In the genomic region with DNA sequence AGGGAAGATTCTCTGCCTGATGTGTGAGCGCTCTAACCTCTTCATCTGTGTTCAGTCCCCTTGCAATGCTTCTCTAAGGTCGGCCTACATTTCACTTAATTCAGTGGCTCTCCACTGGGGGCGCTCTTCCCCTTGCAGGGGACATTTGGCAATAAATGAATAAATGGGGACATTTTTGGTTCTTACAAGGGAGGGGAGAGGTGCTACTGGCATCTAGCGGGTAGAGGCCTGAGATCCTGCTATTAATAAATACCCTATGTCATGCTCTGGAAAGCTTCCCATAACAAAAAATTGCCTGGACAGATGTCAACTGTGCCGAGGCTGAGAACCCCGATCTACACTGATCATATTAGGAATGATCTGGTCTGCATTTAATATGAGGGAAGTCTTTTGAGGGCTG, we compare ENCODE assay signal across 8 cellular contexts. TPM values are rescaled to one million over a fixed set of nuclear protein-coding genes. Genes with fewer than 3 reads are reported as not detected.
DNase-seq lines count a peak whose midpoint lies in the region; ATAC-seq and TF ChIP-seq lines count a peak whose summit lies in the region.

No MANE protein-coding gene starts in this region.

- H3K36me3 ChIP-seq in PC-3 (ENCODE audit: low read depth, low read length): no peaks in the 10 kb centered on the region
- no peaks in the 10 kb centered on the region for H3K36me3 ChIP-seq in gastroesophageal sphincter

- peak; percentile 93 for TF ChIP-seq CTCF in HFF-Myc (IDR thresholded peaks at IDR 0.05; ENCODE audit: low read depth, low read length, missing control alignments)
- peak; percentile 99 for TF ChIP-seq CTCF in PC-3 (conservative IDR thresholded peaks at IDR 0.05; ENCODE audit: low read depth, low read length)
- peak; percentile 75 to 83 (median 80) for TF ChIP-seq CTCF in gastroesophageal sphincter (IDR thresholded peaks at IDR 0.05)
- TF ChIP-seq CTCF in progenitor cell of endocrine pancreas (IDR thresholded peaks at IDR 0.05; ENCODE audit: unreplicated experiment): peak; percentile 92

- peaks cover 31% of the 10 kb centered on the region for H3K27me3 Mint-ChIP-seq in activated T-cell treated with anti-CD3 and anti-CD28 coated beads, Interleukin-2, amount 50 U/mL, for 72 hours (ENCODE audit: low read depth)
- peaks cover 30% of the 10 kb centered on the region for H3K27me3 Mint-ChIP-seq in progenitor cell of endocrine pancreas

- no peaks in the 10 kb centered on the region for H3K79me2 ChIP-seq in PC-3 (ENCODE audit: low read length)

- no peaks in the 10 kb centered on the region for H3K9me2 ChIP-seq in PC-3 (replicated peaks; ENCODE audit: low read length)

- TF ChIP-seq POLR2A in gastroesophageal sphincter (IDR thresholded peaks at IDR 0.05): no peak

- 0 out of 2 replicates have a peak overlapping the region, but pooled peaks have one; percentile 46 for H2AFZ ChIP-seq in PC-3 (ENCODE audit: low read length)

- DNase-seq in CD1c-positive myeloid dendritic cell (ENCODE audit: extremely low spot score): peak; percentile 80
- DNase-seq in HFF-Myc (ENCODE audit: extremely low read depth, low read depth): no peak
- DNase-seq in PC-3: peak; percentile 88
- peak; percentile 49 to 64 for DNase-seq in activated T-cell treated with anti-CD3 and anti-CD28 coated beads, Interleukin-2, amount 50 U/mL, for 72 hours
- peak; percentile 44 for DNase-seq in progenitor cell of endocrine pancreas (ENCODE audit: low spot score, unreplicated experiment)

- H3K9me3 Mint-ChIP-seq in activated T-cell treated with anti-CD3 and anti-CD28 coated beads, Interleukin-2, amount 50 U/mL, for 72 hours: no peaks in the 10 kb centered on the region
- no peaks in the 10 kb centered on the region for H3K9me3 Mint-ChIP-seq in progenitor cell of endocrine pancreas (ENCODE audit: low read depth)

- H3K9me3 ChIP-seq in PC-3 (ENCODE audit: low read length) (no peaks in the 10 kb centered on the region), gastroesophageal sphincter (no peaks in the 10 kb centered on the region)

- ATAC-seq in PC-3 (peak; percentile 83), gastroesophageal sphincter (peak; percentile 48), HG03521 (IDR thresholded peaks at IDR 0.05; ENCODE audit: unreplicated experiment) (no peak), GM18519 (IDR thresholded peaks at IDR 0.05; ENCODE audit: low FRiP score, unreplicated experiment) (no peak)
- no peak for ATAC-seq in activated T-cell treated with anti-CD3 and anti-CD28 coated beads, Interleukin-2, amount 50 U/mL, for 72 hours (replicated peaks in 1 of 2)

- H3K27ac Mint-ChIP-seq in activated T-cell treated with anti-CD3 and anti-CD28 coated beads, Interleukin-2, amount 50 U/mL, for 72 hours: no peak overlapping the region
- no peak overlapping the region for H3K27ac Mint-ChIP-seq in progenitor cell of endocrine pancreas

- H3K36me3 Mint-ChIP-seq in activated T-cell treated with anti-CD3 and anti-CD28 coated beads, Interleukin-2, amount 50 U/mL, for 72 hours (ENCODE audit: insufficient read depth in 2 of 2): no peaks in the 10 kb centered on the region
- no peaks in the 10 kb centered on the region for H3K36me3 Mint-ChIP-seq in progenitor cell of endocrine pancreas (ENCODE audit: insufficient read depth)

- H3K27me3 ChIP-seq in PC-3 (ENCODE audit: low read length) (peaks cover 12% of the 10 kb centered on the region; the same call in 1 of the 2 replicates), gastroesophageal sphincter (no peaks in the 10 kb centered on the region)

- no peaks in the 10 kb centered on the region for H4K20me1 ChIP-seq in PC-3 (ENCODE audit: low read length)

- H3F3A ChIP-seq in PC-3 (ENCODE audit: low read length, unreplicated experiment): no peaks in the 10 kb centered on the region

- CTCF ChIA-PET in PC-3 (lab: Charles Lee): interaction anchor here (0.6 kb wide), 1 partner anchor 580 kb away, joined by 3 read pairs; no protein-coding TSS in a partner anchor

- no TSS peak for BruUV-seq in PC-3 (replicated peaks; lab: Mats Ljungman, UMichigan)

- no peak for TF ChIP-seq EP300 in gastroesophageal sphincter (IDR thresholded peaks at IDR 0.05)

- POLR2A ChIA-PET in PC-3 (lab: Charles Lee; ENCODE audit: unreplicated experiment): no interaction called here

- no peak overlapping the region for H3K4me3 ChIP-seq in HFF-Myc (replicated peaks; ENCODE audit: low read depth, low read length)
- no peak overlapping the region for H3K4me3 ChIP-seq in PC-3 (ENCODE audit: low read length)
- no peak overlapping the region for H3K4me3 ChIP-seq in gastroesophageal sphincter

- H3K9ac ChIP-seq in PC-3 (ENCODE audit: low read length): no peak overlapping the region

- H3K27ac ChIP-seq in PC-3 (ENCODE audit: low read length): no peak overlapping the region
- H3K27ac ChIP-seq in gastroesophageal sphincter: no peak overlapping the region

- no peak overlapping the region for H3K4me3 Mint-ChIP-seq in activated T-cell treated with anti-CD3 and anti-CD28 coated beads, Interleukin-2, amount 50 U/mL, for 72 hours
- H3K4me3 Mint-ChIP-seq in progenitor cell of endocrine pancreas (ENCODE audit: low read depth): no peak overlapping the region

- WGBS in gastroesophageal sphincter (ENCODE audit: low coverage in 1 of 2), 2 donors: 13 to 33% methylated on average over 4 to 5 of the region's 6 CpGs

- intact Hi-C loops in PC-3 (cut with micrococcal nuclease): loop anchor here (10.0 kb wide), 1 partner anchor 917 kb away; no protein-coding TSS in a partner anchor

- peaks cover 6% of the 10 kb centered on the region; the same call in 1 of the 2 replicates for H3K4me1 ChIP-seq in PC-3 (ENCODE audit: insufficient read depth, low read length)
- peaks cover 0 to 15% (median 0%) of the 10 kb centered on the region in 3 donors for H3K4me1 ChIP-seq in gastroesophageal sphincter

- no peak overlapping the region for H3K4me2 ChIP-seq in PC-3 (ENCODE audit: low read length)

- no peaks in the 10 kb centered on the region for H3K4me1 Mint-ChIP-seq in activated T-cell treated with anti-CD3 and anti-CD28 coated beads, Interleukin-2, amount 50 U/mL, for 72 hours (ENCODE audit: low read depth)
- H3K4me1 Mint-ChIP-seq in progenitor cell of endocrine pancreas (ENCODE audit: low read depth): no peaks in the 10 kb centered on the region

RNA-seq across cellular contexts. Expression of a gene that starts 25.9 kb away (rescaled TPM):
- total RNA-seq in PC-3 (2014; rRNA removed) (105 and 108 TPM in 2 replicates), gastroesophageal sphincter (10 to 100 TPM; 20.9 to 51.7 (median 30.8) TPM), progenitor cell of endocrine pancreas (64.1 and 65.8 TPM in 2 replicates)
- total RNA-seq in activated T-cell treated with anti-CD3 and anti-CD28 coated beads, Interleukin-2, amount 50 U/mL, for 72 hours: 10 to 100 TPM; 39.7 to 56.0 TPM

RNA-seq across cellular contexts. Expression of a gene that starts 57.7 kb away (rescaled TPM):
- 40.8 and 42.5 TPM in 2 replicates for total RNA-seq in PC-3 (2014; rRNA removed)
- 10 to 100 TPM; 47.8 to 63.3 TPM for total RNA-seq in activated T-cell treated with anti-CD3 and anti-CD28 coated beads, Interleukin-2, amount 50 U/mL, for 72 hours
- total RNA-seq in gastroesophageal sphincter: 100 to 1,000 TPM in 3 of 4 donors, 10 to 100 TPM in 1; 86.3 to 170 (median 132) TPM
- total RNA-seq in progenitor cell of endocrine pancreas: 89.1 and 99.0 TPM in 2 replicates

Comparison
In these comparisons a context has a peak if more than half of its experiments do, and no peak if none do; other contexts are left out.
1. ATAC-seq: peak in PC-3 (single experiment) and gastroesophageal sphincter (single experiment); none in activated T-cell treated with anti-CD3 and anti-CD28 coated beads, Interleukin-2, amount 50 U/mL, for 72 hours (0 of 2), HG03521 (single experiment) and GM18519 (single experiment).
2. Peak in every context shown above with its lines, with median percentiles within 50 percentile points of each other: CTCF ChIP-seq.